Comparison of ENCODE assay signal across 30 cellular contexts in genomic region chr14:101357038-101357437, GRCh38.
"Had no signal": no experiment of that assay in that cellular context is flagged by ENCODE, and none has a peak within 500 bp of the region (broad histone marks: within the 10 kb centered on the region; RNA-seq: fewer than 3 reads in every experiment).

No MANE protein-coding gene starts in this region.

- ATAC-seq: activated CD8-positive, alpha-beta T cell treated with anti-CD3 and anti-CD28 coated beads, Interleukin-2, amount 10 ng/mL, durations not matched to agents 7 days and 5 days; PC-3; SK-N-SH treated with all-trans-retinoic acid at 6 μM for 48 hours had no signal

- H3K4me3 ChIP-seq: MG63, Peyer's patch had no signal

- H3K9me3 ChIP-seq: MG63, Peyer's patch had no signal

- DNase-seq: activated CD4-positive, alpha-beta T cell treated with anti-CD3 and anti-CD28 coated beads for 1 hour; activated CD4-positive, alpha-beta T cell treated with anti-CD3 and anti-CD28 coated beads for 48 hours; activated CD4-positive, CD25-positive, alpha-beta regulatory T cell; activated CD8-positive, alpha-beta T cell treated with anti-CD3 and anti-CD28 coated beads, Interleukin-2, amount 10 ng/mL, durations not matched to agents 7 days and 5 days; activated naive CD4-positive, alpha-beta T cell; activated naive CD4-positive, alpha-beta T cell treated with anti-CD3 and anti-CD28 coated beads, Interleukin-2, amount 50 U/mL, for 16 hours; activated naive CD8-positive, alpha-beta T cell treated with anti-CD3 and anti-CD28 coated beads for 36 hours; activated T-cell treated with anti-CD3 and anti-CD28 coated beads, Interleukin-2, amount 50 U/mL, for 24 hours; amniotic stem cell; brain microvascular endothelial cell; Kasumi-1; KG1; MG63; MV-4-11; NCI-H1092; NCI-H1436 treated with DMSO at 0.1 percent for 48 hours; NCI-H1694 treated with DMSO at 0.1 percent for 48 hours; NCI-H2029; NCI-H345; NCI-H524 treated with DMSO at 0.1 percent for 48 hours; PC-3; Peyer's patch; RPMI8226; SIG-M5; SW 1271; T-helper 1 cell; T-helper 2 cell; T-helper 9 cell; WERI-Rb-1 had no signal

- H3K27me3 ChIP-seq: brain microvascular endothelial cell, MG63, Peyer's patch had no signal

- H3K27ac ChIP-seq: brain microvascular endothelial cell, Peyer's patch, WERI-Rb-1 had no signal

- H3K36me3 ChIP-seq: brain microvascular endothelial cell, MG63, Peyer's patch, WERI-Rb-1 had no signal
